Comparison of ENCODE assay signal across 10 cellular contexts in the genomic region with DNA sequence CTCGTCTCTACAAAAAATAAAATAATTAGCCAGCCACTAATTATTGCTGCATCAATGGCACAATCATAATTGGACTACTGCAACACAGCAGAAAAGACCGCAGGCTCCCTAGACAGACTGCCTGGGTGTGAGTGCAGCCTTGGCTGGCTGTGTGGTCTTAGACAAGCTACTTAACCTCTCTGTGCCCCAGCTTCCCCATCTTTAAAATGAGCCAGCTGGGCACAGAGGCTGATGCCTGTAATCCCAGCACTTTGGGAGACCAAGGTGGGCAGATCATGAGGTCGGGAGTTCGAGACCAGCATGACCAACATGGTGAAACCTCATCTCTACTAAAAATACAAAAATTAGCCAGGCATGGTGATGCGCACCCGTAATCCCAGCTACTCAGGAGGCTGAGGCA. TPM values are rescaled to one million over a fixed set of nuclear protein-coding genes. Genes with fewer than 3 reads are reported as not detected.
"Had no signal": no experiment of that assay in that cellular context is flagged by ENCODE, and none has a peak within 500 bp of the region (broad histone marks: within the 10 kb centered on the region; RNA-seq: fewer than 3 reads in every experiment).

No MANE protein-coding gene starts in this region.

- DNase-seq: IMR-90, KBM-7, KG1 had no signal

- H3K4me2 ChIP-seq: KMS-11 had no signal

- H3K27ac ChIP-seq: HL-60, KMS-11 had no signal

- H3K4me3 Mint-ChIP-seq: IgD-negative memory B cell had no signal

- FAIRE-seq: HTR-8/SVneo, K562 had no signal

- H3K9ac ChIP-seq: KMS-11 had no signal

- H3K9me3 Mint-ChIP-seq: IgD-negative memory B cell had no signal

- H3K27me3 Mint-ChIP-seq: IgD-negative memory B cell had no signal

- H3K4me3 ChIP-seq: K562 had no signal

RNA-seq across cellular contexts. Expression of gene TEX101, which starts 19.0 kb away (rescaled TPM):
- total RNA-seq: HT-29, HT1080, IMR-90, K562 had no signal
- polyA plus RNA-seq: IgD-negative memory B cell, IMR-90 had no signal

RNA-seq across cellular contexts. Expression of gene LYPD3, which starts 31.7 kb away (rescaled TPM):
- total RNA-seq: HT1080 had no signal
